Comparison of ENCODE assay signal across 15 cellular contexts in the genomic region with DNA sequence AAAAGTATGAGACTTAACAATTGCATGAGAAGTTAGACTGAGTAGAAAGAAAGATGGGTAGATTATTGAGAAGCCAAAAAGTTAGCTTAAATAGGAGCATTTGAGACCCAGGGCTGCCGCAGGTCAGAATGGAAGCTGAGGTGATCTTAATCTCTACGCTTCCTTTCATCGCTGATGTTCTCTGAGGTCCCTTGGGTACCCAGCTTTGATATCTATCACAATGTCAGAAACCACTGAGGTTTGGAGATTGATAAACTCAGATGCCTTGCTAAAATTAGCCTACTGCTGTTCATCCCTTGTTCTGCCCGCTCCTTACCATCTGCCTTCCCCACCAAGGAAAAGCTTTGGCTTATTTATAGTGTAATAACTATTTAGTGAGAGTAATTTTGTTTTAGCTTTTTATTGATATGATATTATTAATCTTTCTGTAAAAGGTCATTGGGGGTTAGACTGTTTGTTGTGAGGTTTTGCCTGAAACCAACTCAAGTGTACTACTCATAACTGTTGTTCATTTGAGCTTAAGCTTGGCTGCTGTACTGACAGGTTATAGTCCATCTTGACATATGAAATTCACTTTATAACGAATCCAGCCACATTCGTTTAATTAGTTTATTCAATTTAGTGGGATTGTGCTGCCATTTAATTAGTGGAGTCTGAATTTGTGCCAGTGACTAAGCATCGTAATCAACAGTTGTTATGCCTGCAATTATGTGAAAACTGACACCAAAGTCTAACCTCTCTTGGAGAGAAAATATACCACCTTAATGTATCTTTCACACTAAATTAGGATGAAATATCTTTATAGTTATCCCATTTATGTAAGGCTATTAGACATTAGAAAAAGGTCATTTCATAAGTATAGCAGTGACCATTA. TPM values are rescaled to one million over a fixed set of nuclear protein-coding genes. Genes with fewer than 3 reads are reported as not detected.
DNase-seq lines count a peak whose midpoint lies in the region; ATAC-seq, FAIRE-seq and TF ChIP-seq lines count a peak whose summit lies in the region.
"Had no signal": no experiment of that assay in that cellular context is flagged by ENCODE, and none has a peak within 500 bp of the region (broad histone marks: within the 10 kb centered on the region; RNA-seq: fewer than 3 reads in every experiment).

No MANE protein-coding gene starts in this region.

- WGBS in esophagus squamous epithelium, 2 donors = 79 to 86% methylated on average over 7 of the region's 7 CpGs
- 91% methylated on average over 7 of the region's 7 CpGs for WGBS in gastroesophageal sphincter (ENCODE audit: low coverage in 1 of 2), 2 donors

- no peak for FAIRE-seq in D721Med (lab: Jason Lieb, UNC)
- FAIRE-seq: H1 had no signal

- H3K9me3 ChIP-seq in CD4-positive, alpha-beta memory T cell (ENCODE audit: control insufficient read depth in 1 of 2, low read length in 2 of 2) = no peaks in the 10 kb centered on the region
- H3K9me3 ChIP-seq in esophagus squamous epithelium (no peaks in the 10 kb centered on the region), gastroesophageal sphincter (peaks cover 0 to 4% (median 0%) of the 10 kb centered on the region in 3 donors)
- H3K9me3 ChIP-seq: adrenal gland, uterus had no signal

- CTCF ChIA-PET in CD4-positive, alpha-beta memory T cell (lab: Charles Lee; ENCODE audit: partially characterized antibody) = interaction anchor here (0.8 to 2.2 kb wide), 10 partner anchors 12 to 148 kb away, joined by 3 to 7 read pairs (median 4); a partner anchor contains a TSS

- peak overlapping the region; percentile 4 to 79 (median 50) for H3K4me3 Mint-ChIP-seq in CD4-positive, alpha-beta memory T cell
- no peak overlapping the region for H3K4me3 Mint-ChIP-seq in dendritic cell treated with granulocyte-macrophage colony-stimulating factor and Interleukin-4, amounts not matched to agents 40 ng/mL and 50 ng/mL, for 4 days
- H3K4me3 Mint-ChIP-seq: memory B cell had no signal

- H3K27me3 Mint-ChIP-seq in CD4-positive, alpha-beta memory T cell = no peaks in the 10 kb centered on the region
- no peaks in the 10 kb centered on the region for H3K27me3 Mint-ChIP-seq in dendritic cell treated with granulocyte-macrophage colony-stimulating factor and Interleukin-4, amounts not matched to agents 40 ng/mL and 50 ng/mL, for 4 days
- H3K27me3 Mint-ChIP-seq: memory B cell had no signal

- H3K4me1 Mint-ChIP-seq in CD4-positive, alpha-beta memory T cell = peaks cover 47 to 72% (median 61%) of the 10 kb centered on the region in 4 donors
- H3K4me1 Mint-ChIP-seq in dendritic cell treated with granulocyte-macrophage colony-stimulating factor and Interleukin-4, amounts not matched to agents 40 ng/mL and 50 ng/mL, for 4 days (ENCODE audit: low read depth) = peaks cover 24% of the 10 kb centered on the region

- H3K27me3 ChIP-seq in CD4-positive, alpha-beta memory T cell (ENCODE audit: insufficient read depth, low read length) = no peaks in the 10 kb centered on the region
- H3K27me3 ChIP-seq in esophagus squamous epithelium (no peaks in the 10 kb centered on the region), gastroesophageal sphincter (no peaks in the 10 kb centered on the region)
- H3K27me3 ChIP-seq: adrenal gland, uterus had no signal

- DNase-seq in NCI-H82 (lab: John Stamatoyannopoulos, UW) = peak; percentile 32
- DNase-seq in NCI-H82 treated with DMSO at 0.1 percent for 48 hours (lab: John Stamatoyannopoulos, UW; ENCODE audit: unreplicated experiment) = no peak
- peak in 3 of 5 donors; percentile 12 to 33 (median 24) for DNase-seq in CD4-positive, alpha-beta memory T cell
- peak; percentile 75 for DNase-seq in NCI-H748 (lab: John Stamatoyannopoulos, UW; ENCODE audit: unreplicated experiment)
- no peak for DNase-seq in esophagus squamous epithelium (lab: John Stamatoyannopoulos, UW)
- no peak for DNase-seq in D721Med (ENCODE audit: insufficient read length, low spot score)
- DNase-seq: adrenal gland, cerebellar nuclear complex, IMR-90, NCI-H187, uterus had no signal

- no peak overlapping the region for H3K27ac ChIP-seq in CD4-positive, alpha-beta memory T cell (ENCODE audit: low read depth, low read length)
- H3K27ac ChIP-seq in esophagus squamous epithelium (no peak overlapping the region), gastroesophageal sphincter (no peak overlapping the region)
- H3K27ac ChIP-seq: adrenal gland, uterus had no signal

- TF ChIP-seq CTCF in esophagus squamous epithelium (IDR thresholded peaks at IDR 0.05) (no peak), gastroesophageal sphincter (IDR thresholded peaks at IDR 0.05) (no peak), D721Med (IDR thresholded peaks at IDR 0.05; ENCODE audit: insufficient read depth, missing control alignments) (no peak)

- H3K36me3 ChIP-seq in CD4-positive, alpha-beta memory T cell (ENCODE audit: insufficient read depth, low read length) = no peaks in the 10 kb centered on the region
- no peaks in the 10 kb centered on the region for H3K36me3 ChIP-seq in esophagus squamous epithelium
- no peaks in the 10 kb centered on the region for H3K36me3 ChIP-seq in gastroesophageal sphincter
- H3K36me3 ChIP-seq: adrenal gland, uterus had no signal

- intact Hi-C loops in CD4-positive, alpha-beta memory T cell (cut with micrococcal nuclease) = loop anchor here (1.0 to 5.0 kb wide), 4 partner anchors 14 to 142 kb away; a partner anchor contains a TSS
- intact Hi-C loops in dendritic cell treated with granulocyte-macrophage colony-stimulating factor and Interleukin-4, amounts not matched to agents 40 ng/mL and 50 ng/mL, for 4 days (cut with micrococcal nuclease) = no loop called here
- intact Hi-C loops in esophagus squamous epithelium (cut with DNase I) = no loop called here

- H3K9me3 Mint-ChIP-seq in CD4-positive, alpha-beta memory T cell = peaks cover 0 to 4% (median 0%) of the 10 kb centered on the region in 8 donors
- peaks cover 8% of the 10 kb centered on the region for H3K9me3 Mint-ChIP-seq in dendritic cell treated with granulocyte-macrophage colony-stimulating factor and Interleukin-4, amounts not matched to agents 40 ng/mL and 50 ng/mL, for 4 days
- H3K9me3 Mint-ChIP-seq: memory B cell had no signal

- TF ChIP-seq POLR2A in esophagus squamous epithelium (IDR thresholded peaks at IDR 0.05) (no peak), gastroesophageal sphincter (IDR thresholded peaks at IDR 0.05) (no peak)

- peak overlapping the region; percentile 10 to 88 (median 59) for H3K27ac Mint-ChIP-seq in CD4-positive, alpha-beta memory T cell
- peak overlapping the region; percentile 15 for H3K27ac Mint-ChIP-seq in dendritic cell treated with granulocyte-macrophage colony-stimulating factor and Interleukin-4, amounts not matched to agents 40 ng/mL and 50 ng/mL, for 4 days

- TF ChIP-seq EP300 in gastroesophageal sphincter (IDR thresholded peaks at IDR 0.05) = no peak

- peaks cover 20 to 21% of the 10 kb centered on the region in 2 donors for H3K36me3 Mint-ChIP-seq in CD4-positive, alpha-beta memory T cell
- H3K36me3 Mint-ChIP-seq in dendritic cell treated with granulocyte-macrophage colony-stimulating factor and Interleukin-4, amounts not matched to agents 40 ng/mL and 50 ng/mL, for 4 days (ENCODE audit: low read depth) = no peaks in the 10 kb centered on the region

- H3K4me3 ChIP-seq in CD4-positive, alpha-beta memory T cell (ENCODE audit: low read length in 2 of 2) = no peak overlapping the region
- H3K4me3 ChIP-seq in esophagus squamous epithelium (no peak overlapping the region), gastroesophageal sphincter (no peak overlapping the region)
- H3K4me3 ChIP-seq: adrenal gland, uterus had no signal

- no peak for ATAC-seq in gastroesophageal sphincter

- POLR2A ChIA-PET in CD4-positive, alpha-beta memory T cell (lab: Charles Lee; ENCODE audit: partially characterized antibody) = interaction anchor here (0.8 to 5.1 kb wide), 7 partner anchors 14 to 141 kb away, joined by 3 to 48 read pairs (median 5); a partner anchor contains a TSS

- peaks cover 56% of the 10 kb centered on the region for H3K4me1 ChIP-seq in CD4-positive, alpha-beta memory T cell (ENCODE audit: insufficient read depth, low read length)
- H3K4me1 ChIP-seq in esophagus squamous epithelium = peaks cover 0 to 5% (median 0%) of the 10 kb centered on the region in 3 donors
- H3K4me1 ChIP-seq in gastroesophageal sphincter = no peaks in the 10 kb centered on the region
- H3K4me1 ChIP-seq: adrenal gland, uterus had no signal

RNA-seq across cellular contexts. Expression of a gene that starts 15.1 kb away (rescaled TPM):
- 100 to 1,000 TPM; 142 to 146 TPM for total RNA-seq in CD4-positive, alpha-beta memory T cell
- polyA plus RNA-seq in CD4-positive, alpha-beta memory T cell = 100 to 1,000 TPM; 174 to 299 TPM
- 10 to 100 TPM; 18.7 to 34.5 (median 22.2) TPM for total RNA-seq in esophagus squamous epithelium
- total RNA-seq in gastroesophageal sphincter = 10 to 100 TPM in 3 of 4 donors, 1 to 10 TPM in 1; 3.9 to 33.4 (median 13.3) TPM

Comparison
In these comparisons a context has a peak if more than half of its experiments do, and no peak if none do; other contexts are left out.
1. DNase-seq: peak in NCI-H82 (single experiment), CD4-positive, alpha-beta memory T cell (3 of 5) and NCI-H748 (single experiment); none in NCI-H82 treated with DMSO at 0.1 percent for 48 hours (single experiment), esophagus squamous epithelium (single experiment) and D721Med (single experiment).
2. RNA of a gene that starts 15.1 kb away (total RNA-seq): 142 to 146 TPM in CD4-positive, alpha-beta memory T cell; 18.7 to 34.5 TPM in esophagus squamous epithelium and 3.9 to 33.4 TPM in gastroesophageal sphincter; every median in the first group is over 4 times any median in the second.